ENCODE assay signal across 8 cellular contexts in the genomic region with DNA sequence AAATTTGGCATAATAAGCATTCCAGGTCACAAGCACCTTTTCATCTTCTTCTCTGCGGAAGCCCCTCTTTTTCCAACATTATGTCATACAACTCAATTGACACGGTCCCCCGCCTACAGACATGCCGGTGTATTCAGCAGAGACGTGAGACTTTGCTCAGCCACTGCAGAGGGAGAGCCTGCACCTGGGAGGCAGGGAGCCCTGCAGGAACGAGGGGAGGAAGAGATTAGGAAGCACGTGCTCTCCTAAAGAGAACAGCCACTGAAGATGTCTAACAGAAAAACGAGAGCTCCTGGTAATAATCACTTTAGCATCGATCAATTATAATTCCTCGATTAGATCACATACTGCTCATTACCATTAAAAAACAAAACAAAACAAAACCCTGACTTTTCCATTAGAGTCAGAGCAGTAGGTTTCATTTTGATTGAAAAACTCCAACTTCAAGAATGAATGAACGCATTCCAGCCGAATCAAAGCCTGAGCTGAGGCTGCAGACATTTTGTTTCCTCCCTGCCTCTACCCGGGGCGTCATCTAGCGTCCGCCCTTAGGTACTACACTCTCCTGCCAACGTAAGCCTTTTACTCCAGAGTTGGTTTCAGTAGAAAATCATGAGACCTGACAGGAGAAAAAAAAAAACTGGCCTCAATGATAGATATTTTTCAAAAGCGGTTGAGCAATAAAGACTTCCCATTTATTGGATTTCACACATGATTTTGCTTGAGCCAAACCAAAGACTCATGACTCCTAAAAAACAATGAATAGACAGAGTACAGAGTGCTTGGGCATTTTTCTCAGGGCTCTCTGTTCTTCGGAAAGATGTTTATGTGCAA.
DNase-seq lines count a peak whose midpoint lies in the region; ATAC-seq and TF ChIP-seq lines count a peak whose summit lies in the region.

No MANE protein-coding gene starts in this region.

- no peak for TF ChIP-seq POLR2A in tibial nerve (IDR thresholded peaks at IDR 0.05)

- TF ChIP-seq EP300 in tibial nerve (IDR thresholded peaks at IDR 0.05), result peak; percentile 62 to 83

- H3K4me1 Mint-ChIP-seq in activated naive CD4-positive, alpha-beta T cell treated with anti-CD3 and anti-CD28 coated beads, Interleukin-2, amount 50 U/mL, for 24 hours, result peaks cover 28% of the 10 kb centered on the region
- H3K4me1 Mint-ChIP-seq in glutamatergic neuron (ENCODE audit: low read depth, unreplicated experiment), result peaks cover 62% of the 10 kb centered on the region

- H3K4me3 Mint-ChIP-seq in activated naive CD4-positive, alpha-beta T cell treated with anti-CD3 and anti-CD28 coated beads, Interleukin-2, amount 50 U/mL, for 24 hours, result peak overlapping the region; percentile 83
- H3K4me3 Mint-ChIP-seq in glutamatergic neuron (ENCODE audit: unreplicated experiment), result peak overlapping the region; percentile 47

- ATAC-seq in GM21390 (IDR thresholded peaks at IDR 0.05; ENCODE audit: unreplicated experiment) (peak; percentile 45), SK-N-SH treated with all-trans-retinoic acid at 6 μM for 48 hours (peak; percentile 82)

- H3K27me3 Mint-ChIP-seq in activated naive CD4-positive, alpha-beta T cell treated with anti-CD3 and anti-CD28 coated beads, Interleukin-2, amount 50 U/mL, for 24 hours, result no peaks in the 10 kb centered on the region
- H3K27me3 Mint-ChIP-seq in glutamatergic neuron (ENCODE audit: unreplicated experiment), result peaks cover 9% of the 10 kb centered on the region

- H3K4me1 ChIP-seq in tibial nerve, result peaks cover 0 to 30% (median 19%) of the 10 kb centered on the region in 4 donors

- 12 to 20% methylated on average over 19 of the region's 19 CpGs for WGBS in tibial nerve, 2 donors

- H3K36me3 ChIP-seq in tibial nerve, result no peaks in the 10 kb centered on the region

- no peaks in the 10 kb centered on the region for H3K9me3 Mint-ChIP-seq in activated naive CD4-positive, alpha-beta T cell treated with anti-CD3 and anti-CD28 coated beads, Interleukin-2, amount 50 U/mL, for 24 hours
- H3K9me3 Mint-ChIP-seq in glutamatergic neuron (ENCODE audit: unreplicated experiment), result peaks cover 9% of the 10 kb centered on the region

- peak; percentile 76 for DNase-seq in MV-4-11 (lab: John Stamatoyannopoulos, UW)
- DNase-seq in glutamatergic neuron, result peak; percentile 89
- peak; percentile 91 for DNase-seq in pons (ENCODE audit: low spot score)
- peak; percentile 67 to 75 for DNase-seq in tibial nerve (ENCODE audit: low spot score in 2 of 2)

- no peak overlapping the region for H3K27ac Mint-ChIP-seq in activated naive CD4-positive, alpha-beta T cell treated with anti-CD3 and anti-CD28 coated beads, Interleukin-2, amount 50 U/mL, for 24 hours
- H3K27ac Mint-ChIP-seq in glutamatergic neuron (ENCODE audit: unreplicated experiment), result peak overlapping the region; percentile 64

- TF ChIP-seq CTCF in C4-2B (conservative IDR thresholded peaks at IDR 0.05) (peak; percentile 100), glutamatergic neuron (IDR thresholded peaks at IDR 0.05; ENCODE audit: partially characterized antibody, unreplicated experiment) (peak; percentile 99), tibial nerve (IDR thresholded peaks at IDR 0.05) (peak; percentile 91 to 99 (median 96))

- H3K9me3 ChIP-seq in tibial nerve, result no peaks in the 10 kb centered on the region

- H3K27ac ChIP-seq in C4-2B, result peak overlapping the region; percentile 19
- H3K27ac ChIP-seq in tibial nerve, result peak overlapping the region in 2 of 4 donors; percentile 67 to 79

- no peaks in the 10 kb centered on the region for H3K27me3 ChIP-seq in tibial nerve

- H3K36me3 Mint-ChIP-seq in activated naive CD4-positive, alpha-beta T cell treated with anti-CD3 and anti-CD28 coated beads, Interleukin-2, amount 50 U/mL, for 24 hours, result no peaks in the 10 kb centered on the region
- H3K36me3 Mint-ChIP-seq in glutamatergic neuron (ENCODE audit: unreplicated experiment), result no peaks in the 10 kb centered on the region

- peak overlapping the region in 1 of 4 donors; percentile 6 for H3K4me3 ChIP-seq in tibial nerve

TF ChIP-seq in SK-N-SH treated with all-trans-retinoic acid at 6 μM for 48 hours, 23 proteins besides CTCF, POLR2A, EP300 and RAD21:
- TF ChIP-seq ZNF565 (CRISPR knock-in tag; conservative IDR thresholded peaks at IDR 0.05; ENCODE audit: low read depth) (no peak), ISL1 (CRISPR knock-in tag; IDR thresholded peaks at IDR 0.05) (no peak), RARB (CRISPR knock-in tag; IDR thresholded peaks at IDR 0.05) (no peak), GLIS3 (CRISPR knock-in tag; IDR thresholded peaks at IDR 0.05) (no peak), ESRRG (CRISPR knock-in tag; IDR thresholded peaks at IDR 0.05) (no peak), ZFP30 (CRISPR knock-in tag; IDR thresholded peaks at IDR 0.05) (no peak)
- TF ChIP-seq, protein P1, sequence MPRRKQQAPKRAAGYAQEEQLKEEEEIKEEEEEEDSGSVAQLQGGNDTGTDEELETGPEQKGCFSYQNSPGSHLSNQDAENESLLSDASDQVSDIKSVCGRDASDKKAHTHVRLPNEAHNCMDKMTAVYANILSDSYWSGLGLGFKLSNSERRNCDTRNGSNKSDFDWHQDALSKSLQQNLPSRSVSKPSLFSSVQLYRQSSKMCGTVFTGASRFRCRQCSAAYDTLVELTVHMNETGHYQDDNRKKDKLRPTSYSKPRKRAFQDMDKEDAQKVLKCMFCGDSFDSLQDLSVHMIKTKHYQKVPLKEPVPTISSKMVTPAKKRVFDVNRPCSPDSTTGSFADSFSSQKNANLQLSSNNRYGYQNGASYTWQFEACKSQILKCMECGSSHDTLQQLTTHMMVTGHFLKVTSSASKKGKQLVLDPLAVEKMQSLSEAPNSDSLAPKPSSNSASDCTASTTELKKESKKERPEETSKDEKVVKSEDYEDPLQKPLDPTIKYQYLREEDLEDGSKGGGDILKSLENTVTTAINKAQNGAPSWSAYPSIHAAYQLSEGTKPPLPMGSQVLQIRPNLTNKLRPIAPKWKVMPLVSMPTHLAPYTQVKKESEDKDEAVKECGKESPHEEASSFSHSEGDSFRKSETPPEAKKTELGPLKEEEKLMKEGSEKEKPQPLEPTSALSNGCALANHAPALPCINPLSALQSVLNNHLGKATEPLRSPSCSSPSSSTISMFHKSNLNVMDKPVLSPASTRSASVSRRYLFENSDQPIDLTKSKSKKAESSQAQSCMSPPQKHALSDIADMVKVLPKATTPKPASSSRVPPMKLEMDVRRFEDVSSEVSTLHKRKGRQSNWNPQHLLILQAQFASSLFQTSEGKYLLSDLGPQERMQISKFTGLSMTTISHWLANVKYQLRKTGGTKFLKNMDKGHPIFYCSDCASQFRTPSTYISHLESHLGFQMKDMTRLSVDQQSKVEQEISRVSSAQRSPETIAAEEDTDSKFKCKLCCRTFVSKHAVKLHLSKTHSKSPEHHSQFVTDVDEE (CRISPR knock-in tag; IDR thresholded peaks at IDR 0.05), result no peak
